In the genomic region with DNA sequence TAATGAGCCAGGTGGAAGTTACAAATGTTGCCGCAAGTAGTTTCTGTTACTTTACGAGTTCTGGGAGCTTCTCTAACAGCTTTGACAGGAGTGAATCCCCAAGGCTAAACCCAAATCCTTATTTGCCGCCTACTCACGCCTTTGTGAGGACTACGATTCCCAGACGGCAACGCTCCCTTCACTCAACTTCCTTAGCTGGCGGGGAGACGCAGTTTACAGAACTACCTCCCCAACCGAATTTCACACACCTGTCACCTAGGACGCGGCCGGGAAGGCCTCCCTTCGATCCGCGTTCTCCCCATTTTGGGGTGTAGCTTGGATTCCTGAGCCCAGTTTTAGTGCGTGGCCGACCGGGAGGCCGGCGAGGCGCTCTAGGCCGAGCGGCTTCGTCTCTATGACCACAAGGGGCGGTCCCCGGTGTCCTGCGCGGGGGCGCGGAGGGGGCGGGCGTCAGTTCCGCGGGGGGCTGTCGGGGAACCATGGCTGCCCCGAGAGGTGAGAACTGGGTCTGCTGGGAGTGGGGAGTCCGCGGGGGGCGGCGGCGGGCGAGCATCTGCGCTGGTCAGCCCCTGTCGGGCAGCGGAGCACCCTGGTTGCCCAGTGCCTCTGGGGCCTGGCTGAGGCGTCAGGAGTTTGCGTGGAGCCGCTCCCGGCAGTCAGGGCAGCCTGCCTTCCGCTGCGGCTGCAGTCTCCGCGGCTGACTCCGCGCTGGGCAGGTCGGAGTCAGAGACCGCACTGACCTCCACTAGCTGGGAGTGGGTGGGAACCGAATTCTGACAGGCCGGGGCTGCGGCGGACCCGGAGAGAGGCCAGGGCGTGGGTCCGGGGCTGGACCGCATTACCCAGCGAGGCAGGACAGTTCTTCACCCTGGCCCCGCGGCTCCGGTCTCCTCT, we compare ENCODE assay signal across 8 cellular contexts. TPM values are rescaled to one million over a fixed set of nuclear protein-coding genes. Genes with fewer than 3 reads are reported as not detected.
A peak's percentile ranks its signal among the peaks of the same experiment; 100 is the strongest.
DNase-seq lines count a peak whose midpoint lies in the region; ATAC-seq and TF ChIP-seq lines count a peak whose summit lies in the region.

Gene SLC35A1, plus strand, starts transcription at position 450 of the 894 bp plus-strand sequence. Its CDS starts 30 bp downstream, at position 480.

- peak; percentile 73 for ATAC-seq in GM18499 (IDR thresholded peaks at IDR 0.05; ENCODE audit: insufficient read depth, unreplicated experiment)
- peak; percentile 96 for ATAC-seq in HG02885 (IDR thresholded peaks at IDR 0.05; ENCODE audit: poor library complexity, unreplicated experiment)
- ATAC-seq in T-helper 17 cell: peak; percentile 96
- ATAC-seq in right cardiac atrium: peak; percentile 99
- ATAC-seq in psoas muscle: peak; percentile 97 to 99 (median 98)

- H3K4me3 ChIP-seq in right cardiac atrium (ENCODE audit: low read length): peak within 1 kb of the TSS; percentile 83
- peak within 1 kb of the TSS; percentile 97 for H3K4me3 ChIP-seq in psoas muscle
- H3K4me3 ChIP-seq in urinary bladder (ENCODE audit: low read depth, low read length): peak within 1 kb of the TSS; percentile 70

- under 1% methylated on average over 70 of the region's 70 CpGs for WGBS in right cardiac atrium
- WGBS in psoas muscle, 3 donors: 0 to 1% (median 0%) methylated on average over 54 to 70 of the region's 70 CpGs
- under 1% methylated on average over 70 of the region's 70 CpGs for WGBS in urinary bladder

- peak within 1 kb of the TSS; percentile 94 for H3K4me3 Mint-ChIP-seq in T-helper 17 cell

- H3K27me3 Mint-ChIP-seq in T-helper 17 cell: peaks cover 9% of the 10 kb centered on the region

- DNase-seq in NCI-H1694 (lab: John Stamatoyannopoulos, UW): peak; percentile 53
- peak; percentile 73 to 85 (median 74) for DNase-seq in T-helper 17 cell
- DNase-seq in right cardiac atrium: peak; percentile 88 to 95 (median 95)
- peak; percentile 87 to 93 for DNase-seq in psoas muscle

- H3K27me3 ChIP-seq in right cardiac atrium (ENCODE audit: control insufficient read depth, insufficient read depth) (no peaks in the 10 kb centered on the region), psoas muscle (ENCODE audit: insufficient read depth in 3 of 3, low read length in 2 of 3) (peaks cover 0 to 4% (median 0%) of the 10 kb centered on the region in 3 donors)

- peak; percentile 24 for TF ChIP-seq CTCF in psoas muscle (IDR thresholded peaks at IDR 0.05)

- H3K27ac Mint-ChIP-seq in T-helper 17 cell: peak within 1 kb of the TSS; percentile 97

- peak within 1 kb of the TSS; percentile 96 for H3K27ac ChIP-seq in angular gyrus (ENCODE audit: low read depth, low read length)
- H3K27ac ChIP-seq in right cardiac atrium (ENCODE audit: low read length): peak within 1 kb of the TSS; percentile 99
- H3K27ac ChIP-seq in psoas muscle: peak within 1 kb of the TSS; percentile 97
- H3K27ac ChIP-seq in urinary bladder (ENCODE audit: low read depth): peak within 1 kb of the TSS; percentile 85

- H3K4me1 ChIP-seq in right cardiac atrium (ENCODE audit: control insufficient read depth, insufficient read depth, low read length): no peaks in the 10 kb centered on the region
- H3K4me1 ChIP-seq in psoas muscle: peaks cover 5% of the 10 kb centered on the region
- H3K4me1 ChIP-seq in urinary bladder (ENCODE audit: insufficient read depth): no peaks in the 10 kb centered on the region

- H3K36me3 Mint-ChIP-seq in T-helper 17 cell (ENCODE audit: low read depth): no peaks in the 10 kb centered on the region

- H3K4me1 Mint-ChIP-seq in T-helper 17 cell: peaks cover 8% of the 10 kb centered on the region

- H3K9me3 ChIP-seq in T-helper 17 cell (ENCODE audit: control insufficient read depth, low read length, poor library complexity, severe bottlenecking) (no peaks in the 10 kb centered on the region), right cardiac atrium (ENCODE audit: control insufficient read depth, low read length) (no peaks in the 10 kb centered on the region), psoas muscle (no peaks in the 10 kb centered on the region)

- intact Hi-C loops in right cardiac atrium (cut with DNase I): loop anchor here in 1 of 4 donors (5.0 kb wide), 1 partner anchor 65 kb away; the partner anchor contains the start of gene CFAP206
- intact Hi-C loops in psoas muscle (cut with DNase I): loop anchor here (5.0 kb wide), 4 partner anchors 60 to 150 kb away; partner anchors contain the start of genes SMIM8 (in 2 of the 2) and CFAP206 (in 1 of the 2)

- H3K36me3 ChIP-seq in psoas muscle (ENCODE audit: insufficient read depth in 1 of 2, low read depth in 1 of 2): no peaks in the 10 kb centered on the region
- no peaks in the 10 kb centered on the region for H3K36me3 ChIP-seq in urinary bladder (ENCODE audit: insufficient read depth)

RNA-seq across cellular contexts. Expression of gene SLC35A1, which starts in this region (rescaled TPM):
- total RNA-seq in T-helper 17 cell (10 to 100 TPM in 1 of 2 donors, 1 to 10 TPM in 1; 9.7 to 10.2 TPM), right cardiac atrium (10 to 100 TPM; 13.1 to 17.6 (median 15.1) TPM), psoas muscle (1 to 10 TPM; 5.7 to 8.7 (median 8.0) TPM), urinary bladder (39.2 TPM)
- polyA plus RNA-seq in right cardiac atrium (18.0 TPM), psoas muscle (10 to 100 TPM in 2 of 3 donors, 1 to 10 TPM in 1; 9.1 to 15.3 (median 12.5) TPM), urinary bladder (28.5 TPM)

Comparison
In these comparisons a context has a peak if more than half of its experiments do, and no peak if none do; other contexts are left out.
1. Peak in every context shown above with its lines: DNase-seq, ATAC-seq, H3K4me3 ChIP-seq and H3K27ac ChIP-seq.